Comparison of ENCODE assay signal across 19 cellular contexts in the genomic region with DNA sequence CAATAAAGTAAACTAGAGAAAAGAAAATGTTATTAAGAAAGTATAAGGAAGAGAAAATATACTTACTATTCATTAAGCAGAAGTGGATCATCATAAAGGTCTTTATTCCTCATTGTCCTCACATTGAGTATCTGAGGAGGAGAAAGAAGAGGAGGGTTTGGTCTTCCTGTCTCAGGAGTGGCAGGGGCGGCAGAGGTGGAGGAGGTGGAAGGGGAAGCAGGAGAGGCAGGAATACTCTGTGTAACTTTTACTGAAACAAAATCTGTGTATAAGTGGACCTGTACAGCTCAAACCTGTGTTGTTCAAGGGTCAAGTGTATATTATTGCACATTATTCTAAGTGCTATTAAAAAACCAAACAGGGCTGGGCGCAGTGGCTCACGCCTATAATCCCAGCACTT. TPM values are rescaled to one million over a fixed set of nuclear protein-coding genes. Genes with fewer than 3 reads are reported as not detected.
DNase-seq lines count a peak whose midpoint lies in the region; ATAC-seq and TF ChIP-seq lines count a peak whose summit lies in the region.
"Had no signal": no experiment of that assay in that cellular context is flagged by ENCODE, and none has a peak within 500 bp of the region (broad histone marks: within the 10 kb centered on the region; RNA-seq: fewer than 3 reads in every experiment).

No MANE protein-coding gene starts in this region.

- no peaks in the 10 kb centered on the region for H3K9me3 Mint-ChIP-seq in CD4-positive, alpha-beta T cell

- TF ChIP-seq CTCF in CD4-positive, alpha-beta T cell (IDR thresholded peaks at IDR 0.05): no peak
- no peak for TF ChIP-seq CTCF in gastrocnemius medialis (IDR thresholded peaks at IDR 0.05 in 4 of 5, conservative IDR thresholded peaks at IDR 0.05 in 1 of 5)

- DNase-seq in DMS53 (lab: John Stamatoyannopoulos, UW) (peak; percentile 47), DMS53 treated with DMSO at 0.1 percent for 48 hours (lab: John Stamatoyannopoulos, UW; ENCODE audit: unreplicated experiment) (no peak), left colon (no peak), gastrocnemius medialis (no peak), T1000 (lab: John Stamatoyannopoulos, UW) (no peak), NCI-H1417 treated with DMSO at 0.1 percent for 48 hours (lab: John Stamatoyannopoulos, UW) (no peak)
- no peak for DNase-seq in CD4-positive, alpha-beta T cell
- no peak for DNase-seq in stimulated activated CD4-positive, alpha-beta T cell treated with anti-CD3 and anti-CD28 coated beads, Interleukin-12 subunit alpha, Interleukin-12 subunit beta, amount 100 ng/mL, for 4 hours
- DNase-seq: Calu3, DND-41, GDM1, HCEC 1CT, IMR-90, MV-4-11, NCI-H1436 treated with DMSO at 0.1 percent for 48 hours, NCI-H69, PC-9 had no signal

- H3K27me3 ChIP-seq in CD4-positive, alpha-beta T cell (ENCODE audit: control insufficient read depth, insufficient read depth, low read length): no peaks in the 10 kb centered on the region
- no peaks in the 10 kb centered on the region for H3K27me3 ChIP-seq in gastrocnemius medialis
- H3K27me3 ChIP-seq: BLaER1 treated with 17β-estradiol and CSF1 and Interleukin-3, amounts not matched to agents 10 nM and 100 nM had no signal

- H3K4me1 Mint-ChIP-seq in CD4-positive, alpha-beta T cell (ENCODE audit: low read depth): no peaks in the 10 kb centered on the region

- in situ Hi-C loops in gastrocnemius medialis (cut with MboI; ENCODE audit: low sequenced_read_pairs in 4 of 4): no loop called here

- CTCF ChIA-PET in CD4-positive, alpha-beta T cell (lab: Charles Lee): interaction anchor here (1.5 kb wide), 1 partner anchor 35 kb away, joined by 4 read pairs; no protein-coding TSS in a partner anchor

- peaks cover 4% of the 10 kb centered on the region for H3K36me3 Mint-ChIP-seq in CD4-positive, alpha-beta T cell (ENCODE audit: low read depth)

- no peak for ATAC-seq in CD4-positive, alpha-beta T cell (ENCODE audit: poor library complexity)
- ATAC-seq in left colon: peak; percentile 30
- ATAC-seq in gastrocnemius medialis: no peak

- TF ChIP-seq POLR2A in gastrocnemius medialis (IDR thresholded peaks at IDR 0.05): no peak

- H3K27me3 Mint-ChIP-seq in CD4-positive, alpha-beta T cell: no peaks in the 10 kb centered on the region

- POLR2A ChIA-PET in CD4-positive, alpha-beta T cell (lab: Charles Lee): no interaction called here

- no peaks in the 10 kb centered on the region for H3K36me3 ChIP-seq in gastrocnemius medialis
- H3K36me3 ChIP-seq: BLaER1 treated with 17β-estradiol and CSF1 and Interleukin-3, amounts not matched to agents 10 nM and 100 nM had no signal

- no peaks in the 10 kb centered on the region for H3K9me3 ChIP-seq in CD4-positive, alpha-beta T cell (ENCODE audit: control insufficient read depth, low read length)
- H3K9me3 ChIP-seq in gastrocnemius medialis: no peaks in the 10 kb centered on the region
- H3K9me3 ChIP-seq: BLaER1 treated with 17β-estradiol and CSF1 and Interleukin-3, amounts not matched to agents 10 nM and 100 nM had no signal

- H3K27ac ChIP-seq in CD4-positive, alpha-beta T cell (ENCODE audit: low read depth, low read length): no peak overlapping the region
- H3K27ac ChIP-seq in gastrocnemius medialis: peak overlapping the region in 3 of 4 donors; percentile 80 to 93 (median 88)
- H3K27ac ChIP-seq: 22Rv1; BLaER1 treated with 17β-estradiol and CSF1 and Interleukin-3, amounts not matched to agents 10 nM and 100 nM; PC-9 had no signal

- intact Hi-C loops in CD4-positive, alpha-beta T cell (cut with DNase I, micrococcal nuclease): loop anchor here in 1 of 2 experiments (2.0 to 10.0 kb wide), 3 partner anchors 64 to 744 kb away; partner anchors contain the start of gene ITGB1
- intact Hi-C loops in left colon (cut with DNase I, micrococcal nuclease): no loop called here
- intact Hi-C loops in gastrocnemius medialis (cut with DNase I; ENCODE audit: low total_unique reads): no loop called here

- H3K27ac Mint-ChIP-seq in CD4-positive, alpha-beta T cell: no peak overlapping the region

- H3K4me1 ChIP-seq in gastrocnemius medialis: peaks cover 18 to 19% of the 10 kb centered on the region in 2 donors

- peak overlapping the region; percentile 62 for H3K4me3 Mint-ChIP-seq in CD4-positive, alpha-beta T cell

- no peak overlapping the region for H3K4me3 ChIP-seq in gastrocnemius medialis
- H3K4me3 ChIP-seq: BLaER1 treated with 17β-estradiol and CSF1 and Interleukin-3, amounts not matched to agents 10 nM and 100 nM; PC-9 had no signal

RNA-seq across cellular contexts. Expression of gene EPC1, which starts 34.2 kb away (rescaled TPM):
- total RNA-seq in CD4-positive, alpha-beta T cell: 100 to 1,000 TPM; 173 to 181 TPM
- total RNA-seq in left colon: 10 to 100 TPM; 32.3 to 36.9 TPM
- 10 to 100 TPM; 25.0 to 37.9 (median 29.3) TPM for total RNA-seq in gastrocnemius medialis

Comparison
In these comparisons a context has a peak if more than half of its experiments do, and no peak if none do; other contexts are left out.
1. RNA of gene EPC1, which starts 34.2 kb away (total RNA-seq): 173 to 181 TPM in CD4-positive, alpha-beta T cell; 32.3 to 36.9 TPM in left colon and 25.0 to 37.9 TPM in gastrocnemius medialis; every median in the first group is over 4 times any median in the second.